ENCODE assay signal across 22 cellular contexts in the genomic region with DNA sequence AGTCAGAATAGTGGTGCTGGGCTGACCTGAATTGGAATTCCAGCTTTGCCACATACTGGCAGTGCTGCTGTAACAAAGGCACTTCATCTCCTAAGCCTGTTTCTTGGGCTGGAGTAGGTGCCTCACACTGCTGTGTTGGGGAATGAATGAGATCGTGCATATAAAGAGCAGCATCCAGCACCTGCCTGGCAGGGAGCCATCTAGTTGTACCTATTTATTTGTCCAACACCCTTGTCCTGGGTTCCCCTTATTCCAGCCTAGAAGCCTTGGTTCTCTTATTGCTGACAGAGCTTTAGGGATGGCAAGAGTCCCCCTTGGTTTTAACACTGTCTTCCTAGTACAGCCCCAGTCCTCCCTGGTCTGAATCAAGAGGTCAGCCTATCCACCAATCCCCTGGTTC.
DNase-seq lines count a peak whose midpoint lies in the region; ATAC-seq, FAIRE-seq and TF ChIP-seq lines count a peak whose summit lies in the region.
"Had no signal": no experiment of that assay in that cellular context is flagged by ENCODE, and none has a peak within 500 bp of the region (broad histone marks: within the 10 kb centered on the region; RNA-seq: fewer than 3 reads in every experiment).

No MANE protein-coding gene starts in this region.

- no peak for TF ChIP-seq CTCF in bronchial epithelial cell (IDR thresholded peaks at IDR 0.05; ENCODE audit: insufficient read depth, low read length, severe bottlenecking)

- H3K36me3 Mint-ChIP-seq in activated CD4-positive, alpha-beta T cell treated with anti-CD3 and anti-CD28 coated beads for 36 hours (ENCODE audit: low read depth) = no peaks in the 10 kb centered on the region
- H3K36me3 Mint-ChIP-seq: CD8-positive, alpha-beta memory T cell; T-cell had no signal

- intact Hi-C loops in activated CD4-positive, alpha-beta T cell treated with anti-CD3 and anti-CD28 coated beads for 36 hours (cut with DNase I, micrococcal nuclease) = loop anchor here in 1 of 2 experiments (5.0 kb wide), 1 partner anchor 48 kb away; no protein-coding TSS in a partner anchor

- no peaks in the 10 kb centered on the region for H3K9me3 Mint-ChIP-seq in activated CD4-positive, alpha-beta T cell treated with anti-CD3 and anti-CD28 coated beads for 36 hours (ENCODE audit: low read depth)
- H3K9me3 Mint-ChIP-seq: CD8-positive, alpha-beta memory T cell; T-cell had no signal

- H3K4me3 ChIP-seq in bronchial epithelial cell (ENCODE audit: low read depth, low read length) = no peak overlapping the region
- H3K4me3 ChIP-seq: MG63 had no signal

- no peaks in the 10 kb centered on the region for H3K4me1 Mint-ChIP-seq in activated CD4-positive, alpha-beta T cell treated with anti-CD3 and anti-CD28 coated beads for 36 hours
- H3K4me1 Mint-ChIP-seq: CD8-positive, alpha-beta memory T cell; T-cell had no signal

- no peaks in the 10 kb centered on the region for H3K27me3 ChIP-seq in bronchial epithelial cell (ENCODE audit: control insufficient read depth, insufficient read depth, low read length)
- H3K27me3 ChIP-seq: MG63 had no signal

- no peak for ATAC-seq in activated CD4-positive, alpha-beta T cell treated with anti-CD3 and anti-CD28 coated beads for 36 hours
- ATAC-seq: Panc1, T-cell had no signal

- no peak overlapping the region for H3K4me3 Mint-ChIP-seq in activated CD4-positive, alpha-beta T cell treated with anti-CD3 and anti-CD28 coated beads for 36 hours
- H3K4me3 Mint-ChIP-seq: CD8-positive, alpha-beta memory T cell; T-cell had no signal

- peak; percentile 52 for FAIRE-seq in bronchial epithelial cell (lab: Jason Lieb, UNC)

- H3K36me3 ChIP-seq in bronchial epithelial cell (ENCODE audit: control insufficient read depth, insufficient read depth, low read length) = no peaks in the 10 kb centered on the region
- H3K36me3 ChIP-seq: MG63 had no signal

- no peak overlapping the region for H3K27ac Mint-ChIP-seq in activated CD4-positive, alpha-beta T cell treated with anti-CD3 and anti-CD28 coated beads for 36 hours
- H3K27ac Mint-ChIP-seq: CD8-positive, alpha-beta memory T cell; T-cell had no signal

- H3K27me3 Mint-ChIP-seq in activated CD4-positive, alpha-beta T cell treated with anti-CD3 and anti-CD28 coated beads for 36 hours = no peaks in the 10 kb centered on the region

- DNase-seq in DMS53 (lab: John Stamatoyannopoulos, UW) (peak; percentile 60), DMS53 treated with DMSO at 0.1 percent for 48 hours (lab: John Stamatoyannopoulos, UW; ENCODE audit: unreplicated experiment) (no peak), COR-L47 (lab: John Stamatoyannopoulos, UW) (peak; percentile 28), NCI-H2196 treated with DMSO at 0.1 percent for 48 hours (lab: John Stamatoyannopoulos, UW; ENCODE audit: unreplicated experiment) (peak; percentile 19), bronchial epithelial cell (ENCODE audit: low read depth) (no peak), AG08396 (ENCODE audit: low spot score) (no peak)
- DNase-seq in activated CD4-positive, alpha-beta T cell treated with anti-CD3 and anti-CD28 coated beads for 36 hours = no peak
- DNase-seq in stimulated activated CD4-positive, alpha-beta T cell treated with anti-CD3 and anti-CD28 coated beads, Interleukin-12 subunit alpha, Interleukin-12 subunit beta, amount 100 ng/mL, for 4 hours = no peak
- DNase-seq: AML-193; C1 segment of cervical spinal cord; CD8-positive, alpha-beta memory T cell; DMS79; Kasumi-1; MG63; NCI-H1048; NCI-H1417 treated with DMSO at 0.1 percent for 48 hours; NCI-H1930; NCI-H526; NK-92 treated with Interleukin-12 subunit alpha and Interleukin-12 subunit beta, amount 100 ng/mL, for 24 hours; SIG-M5; T-cell had no signal

- POLR2A ChIA-PET in activated CD4-positive, alpha-beta T cell treated with anti-CD3 and anti-CD28 coated beads for 36 hours (lab: Charles Lee) = no interaction called here

- CTCF ChIA-PET in activated CD4-positive, alpha-beta T cell treated with anti-CD3 and anti-CD28 coated beads for 36 hours (lab: Charles Lee) = no interaction called here

Comparison
In these comparisons a context has a peak if more than half of its experiments do, and no peak if none do; other contexts are left out.
1. DNase-seq: peak in DMS53 (single experiment), COR-L47 (single experiment) and NCI-H2196 treated with DMSO at 0.1 percent for 48 hours (single experiment); none in DMS53 treated with DMSO at 0.1 percent for 48 hours (single experiment), bronchial epithelial cell (single experiment), activated CD4-positive, alpha-beta T cell treated with anti-CD3 and anti-CD28 coated beads for 36 hours (single experiment), stimulated activated CD4-positive, alpha-beta T cell treated with anti-CD3 and anti-CD28 coated beads, Interleukin-12 subunit alpha, Interleukin-12 subunit beta, amount 100 ng/mL, for 4 hours (single experiment) and AG08396 (single experiment).